ENCODE assay signal across 1 cellular context in genomic region chr17:75315541-75316243, GRCh38.
A peak's percentile ranks its signal among the peaks of the same experiment; 100 is the strongest.
TF ChIP-seq lines count a peak whose summit lies in the region.

No MANE protein-coding gene starts in this region.

TF ChIP-seq in K562, 482 proteins besides CTCF, POLR2A, EP300 and RAD21:
- no peak for TF ChIP-seq FUS (optimal IDR thresholded peaks at IDR 0.05; ENCODE audit: low read depth, low read length)
- TF ChIP-seq ZBTB1 (CRISPR knock-in tag; IDR thresholded peaks at IDR 0.05; ENCODE audit: borderline replicate concordance, low read depth) = no peak
- TF ChIP-seq, protein P1, sequence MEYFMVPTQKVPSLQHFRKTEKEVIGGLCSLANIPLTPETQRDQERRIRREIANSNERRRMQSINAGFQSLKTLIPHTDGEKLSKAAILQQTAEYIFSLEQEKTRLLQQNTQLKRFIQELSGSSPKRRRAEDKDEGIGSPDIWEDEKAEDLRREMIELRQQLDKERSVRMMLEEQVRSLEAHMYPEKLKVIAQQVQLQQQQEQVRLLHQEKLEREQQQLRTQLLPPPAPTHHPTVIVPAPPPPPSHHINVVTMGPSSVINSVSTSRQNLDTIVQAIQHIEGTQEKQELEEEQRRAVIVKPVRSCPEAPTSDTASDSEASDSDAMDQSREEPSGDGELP (CRISPR knock-in tag; IDR thresholded peaks at IDR 0.05; ENCODE audit: borderline replicate concordance) = 0 out of 2 replicates have a peak, but pooled peaks have one; percentile 29
- TF ChIP-seq HDAC1 (IDR thresholded peaks at IDR 0.05) = no peak
- TF ChIP-seq, protein P2, sequence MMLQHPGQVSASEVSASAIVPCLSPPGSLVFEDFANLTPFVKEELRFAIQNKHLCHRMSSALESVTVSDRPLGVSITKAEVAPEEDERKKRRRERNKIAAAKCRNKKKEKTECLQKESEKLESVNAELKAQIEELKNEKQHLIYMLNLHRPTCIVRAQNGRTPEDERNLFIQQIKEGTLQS (IDR thresholded peaks at IDR 0.05) = peak; percentile 24; the same call in 1 of the 2 replicates
- TF ChIP-seq, protein P2 (CRISPR knock-in tag; conservative IDR thresholded peaks at IDR 0.05) = no peak
- TF ChIP-seq POLR2G (IDR thresholded peaks at IDR 0.05; ENCODE audit: low read depth, low read length) = peak; percentile 68
- no peak for TF ChIP-seq HMG20A (CRISPR knock-in tag; conservative IDR thresholded peaks at IDR 0.05)
- TF ChIP-seq HCFC1 (IDR thresholded peaks at IDR 0.05; ENCODE audit: low read depth, low read length) = no peak
- no peak for TF ChIP-seq NR2F6 (CRISPR knock-in tag; IDR thresholded peaks at IDR 0.05)
- no peak for TF ChIP-seq PYGO2 (tag; IDR thresholded peaks at IDR 0.05)
- TF ChIP-seq FOSL1 (tag; conservative IDR thresholded peaks at IDR 0.05) = peak; percentile 36; the same call in 1 of the 2 replicates
- TF ChIP-seq ZNF780A (CRISPR knock-in tag; IDR thresholded peaks at IDR 0.05) = no peak
- TF ChIP-seq ZNF740 (CRISPR knock-in tag; IDR thresholded peaks at IDR 0.05) = peak; percentile 34; the same call in 1 of the 2 replicates
- TF ChIP-seq ZNF740 (tag; IDR thresholded peaks at IDR 0.05) = no peak
